In genomic region chr10:101696632-101697031, GRCh38 we compare ENCODE assay signal across 1 cellular context.
TF ChIP-seq lines count a peak whose summit lies in the region.

No MANE protein-coding gene starts in this region.

TF ChIP-seq in IMR-90, 13 proteins besides CTCF, POLR2A, EP300 and RAD21:
- no peak for TF ChIP-seq SMC3 (IDR thresholded peaks at IDR 0.05; ENCODE audit: low read depth, low read length)
- no peak for TF ChIP-seq RCOR1 (IDR thresholded peaks at IDR 0.05; ENCODE audit: insufficient replicate concordance, low read length)
- no peak for TF ChIP-seq BHLHE40 (IDR thresholded peaks at IDR 0.05; ENCODE audit: low read depth, low read length)
- TF ChIP-seq MAZ (IDR thresholded peaks at IDR 0.05; ENCODE audit: borderline replicate concordance, low read depth, low read length): no peak
- TF ChIP-seq MXI1 (IDR thresholded peaks at IDR 0.05; ENCODE audit: borderline replicate concordance, low read depth, low read length): no peak
- no peak for TF ChIP-seq FOS (IDR thresholded peaks at IDR 0.05; ENCODE audit: low read depth, low read length)
- TF ChIP-seq MAFK (IDR thresholded peaks at IDR 0.05; ENCODE audit: low read depth, low read length): no peak
- TF ChIP-seq CHD1 (IDR thresholded peaks at IDR 0.05; ENCODE audit: low read depth, low read length): no peak
- TF ChIP-seq, protein P1, sequence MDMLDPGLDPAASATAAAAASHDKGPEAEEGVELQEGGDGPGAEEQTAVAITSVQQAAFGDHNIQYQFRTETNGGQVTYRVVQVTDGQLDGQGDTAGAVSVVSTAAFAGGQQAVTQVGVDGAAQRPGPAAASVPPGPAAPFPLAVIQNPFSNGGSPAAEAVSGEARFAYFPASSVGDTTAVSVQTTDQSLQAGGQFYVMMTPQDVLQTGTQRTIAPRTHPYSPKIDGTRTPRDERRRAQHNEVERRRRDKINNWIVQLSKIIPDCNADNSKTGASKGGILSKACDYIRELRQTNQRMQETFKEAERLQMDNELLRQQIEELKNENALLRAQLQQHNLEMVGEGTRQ (IDR thresholded peaks at IDR 0.05; ENCODE audit: low read depth, low read length): no peak
- TF ChIP-seq RFX5 (IDR thresholded peaks at IDR 0.05; ENCODE audit: low read depth, low read length): no peak
- TF ChIP-seq NFE2L2 (IDR thresholded peaks at IDR 0.05; ENCODE audit: low read depth, low read length): no peak
- TF ChIP-seq CEBPB (IDR thresholded peaks at IDR 0.05; ENCODE audit: low read depth, low read length): no peak
- TF ChIP-seq, protein P2, sequence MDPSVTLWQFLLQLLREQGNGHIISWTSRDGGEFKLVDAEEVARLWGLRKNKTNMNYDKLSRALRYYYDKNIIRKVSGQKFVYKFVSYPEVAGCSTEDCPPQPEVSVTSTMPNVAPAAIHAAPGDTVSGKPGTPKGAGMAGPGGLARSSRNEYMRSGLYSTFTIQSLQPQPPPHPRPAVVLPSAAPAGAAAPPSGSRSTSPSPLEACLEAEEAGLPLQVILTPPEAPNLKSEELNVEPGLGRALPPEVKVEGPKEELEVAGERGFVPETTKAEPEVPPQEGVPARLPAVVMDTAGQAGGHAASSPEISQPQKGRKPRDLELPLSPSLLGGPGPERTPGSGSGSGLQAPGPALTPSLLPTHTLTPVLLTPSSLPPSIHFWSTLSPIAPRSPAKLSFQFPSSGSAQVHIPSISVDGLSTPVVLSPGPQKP (IDR thresholded peaks at IDR 0.05; ENCODE audit: borderline replicate concordance, low read depth, low read length): no peak
